9 cellular contexts compared by ENCODE assay signal in the genomic region with DNA sequence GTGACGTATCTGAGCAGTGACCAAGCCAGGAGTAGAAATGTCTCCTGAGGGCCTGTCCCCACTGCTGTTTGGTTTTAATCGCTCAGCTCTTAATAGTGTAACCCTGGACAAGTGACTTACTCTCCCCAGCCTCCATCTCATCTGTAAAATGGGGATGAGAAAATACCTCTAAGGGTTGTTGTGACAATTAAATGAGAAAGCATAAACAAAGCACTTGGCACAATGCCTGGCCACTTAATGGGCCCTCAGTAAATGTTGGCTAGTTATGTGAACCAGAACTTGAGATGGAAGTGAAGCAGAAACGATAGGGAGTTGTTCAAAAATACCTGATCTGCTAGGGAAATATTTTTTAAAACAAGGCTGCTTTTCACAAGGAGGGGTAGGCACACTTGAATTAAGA. TPM values are rescaled to one million over a fixed set of nuclear protein-coding genes. Genes with fewer than 3 reads are reported as not detected.
DNase-seq lines count a peak whose midpoint lies in the region; ATAC-seq and TF ChIP-seq lines count a peak whose summit lies in the region.
"Had no signal": no experiment of that assay in that cellular context is flagged by ENCODE, and none has a peak within 500 bp of the region (broad histone marks: within the 10 kb centered on the region; RNA-seq: fewer than 3 reads in every experiment).

No MANE protein-coding gene starts in this region.

- H3K9me3 ChIP-seq in psoas muscle = no peaks in the 10 kb centered on the region

- CTCF ChIA-PET in activated CD8-positive, alpha-beta T cell treated with anti-CD3 and anti-CD28 coated beads for 36 hours (lab: Charles Lee) = no interaction called here

- H3K4me3 Mint-ChIP-seq in activated CD8-positive, alpha-beta T cell treated with anti-CD3 and anti-CD28 coated beads for 36 hours = no peak overlapping the region
- H3K4me3 Mint-ChIP-seq in activated T-helper 1 cell treated with anti-CD3 and anti-CD28 coated beads, Interleukin-12 subunit alpha, Interleukin-12 subunit beta, Interleukin-2, Interleukin-4 antibody, amounts not matched to agents 30 ng/mL and 10 ng/mL and 1 ng/mL, durations not matched to agents 14 hours and 24 hours and 36 hours = no peak overlapping the region

- WGBS in psoas muscle, 3 donors = 19 to 33% (median 23%) methylated on average over 3 of the region's 3 CpGs

- no peaks in the 10 kb centered on the region for H3K36me3 Mint-ChIP-seq in activated CD8-positive, alpha-beta T cell treated with anti-CD3 and anti-CD28 coated beads for 36 hours (ENCODE audit: low read depth)
- H3K36me3 Mint-ChIP-seq in activated T-helper 1 cell treated with anti-CD3 and anti-CD28 coated beads, Interleukin-12 subunit alpha, Interleukin-12 subunit beta, Interleukin-2, Interleukin-4 antibody, amounts not matched to agents 30 ng/mL and 10 ng/mL and 1 ng/mL, durations not matched to agents 14 hours and 24 hours and 36 hours (ENCODE audit: low read depth) = no peaks in the 10 kb centered on the region

- intact Hi-C loops in psoas muscle (cut with DNase I) = no loop called here
- intact Hi-C loops in activated CD8-positive, alpha-beta T cell treated with anti-CD3 and anti-CD28 coated beads for 36 hours (cut with micrococcal nuclease) = no loop called here
- intact Hi-C loops in activated T-helper 1 cell treated with anti-CD3 and anti-CD28 coated beads, Interleukin-12 subunit alpha, Interleukin-12 subunit beta, Interleukin-2, Interleukin-4 antibody, amounts not matched to agents 30 ng/mL and 10 ng/mL and 1 ng/mL, durations not matched to agents 14 hours and 24 hours and 36 hours (cut with micrococcal nuclease) = no loop called here

- no peaks in the 10 kb centered on the region for H3K9me3 Mint-ChIP-seq in activated CD8-positive, alpha-beta T cell treated with anti-CD3 and anti-CD28 coated beads for 36 hours
- H3K9me3 Mint-ChIP-seq in activated T-helper 1 cell treated with anti-CD3 and anti-CD28 coated beads, Interleukin-12 subunit alpha, Interleukin-12 subunit beta, Interleukin-2, Interleukin-4 antibody, amounts not matched to agents 30 ng/mL and 10 ng/mL and 1 ng/mL, durations not matched to agents 14 hours and 24 hours and 36 hours = no peaks in the 10 kb centered on the region

- H3K27ac Mint-ChIP-seq in activated CD8-positive, alpha-beta T cell treated with anti-CD3 and anti-CD28 coated beads for 36 hours = no peak overlapping the region
- no peak overlapping the region for H3K27ac Mint-ChIP-seq in activated T-helper 1 cell treated with anti-CD3 and anti-CD28 coated beads, Interleukin-12 subunit alpha, Interleukin-12 subunit beta, Interleukin-2, Interleukin-4 antibody, amounts not matched to agents 30 ng/mL and 10 ng/mL and 1 ng/mL, durations not matched to agents 14 hours and 24 hours and 36 hours

- peaks cover 16% of the 10 kb centered on the region for H3K4me1 ChIP-seq in psoas muscle

- ATAC-seq in psoas muscle (no peak), HG03097 (IDR thresholded peaks at IDR 0.05; ENCODE audit: low FRiP score, unreplicated experiment) (no peak)
- ATAC-seq in activated CD8-positive, alpha-beta T cell treated with anti-CD3 and anti-CD28 coated beads for 36 hours = no peak

- TF ChIP-seq CTCF in psoas muscle (IDR thresholded peaks at IDR 0.05) (no peak), GM20000 (IDR thresholded peaks at IDR 0.05; ENCODE audit: extremely low read depth, missing control alignments) (no peak)
- no peak for TF ChIP-seq CTCF in activated CD8-positive, alpha-beta T cell treated with anti-CD3 and anti-CD28 coated beads for 36 hours (IDR thresholded peaks at IDR 0.05)

- H3K36me3 ChIP-seq in psoas muscle (ENCODE audit: insufficient read depth in 1 of 2, low read depth in 1 of 2) = no peaks in the 10 kb centered on the region

- H3K27me3 ChIP-seq in psoas muscle (ENCODE audit: insufficient read depth in 3 of 3, low read length in 2 of 3) = peaks cover 0 to 1% (median 0%) of the 10 kb centered on the region in 3 donors

- peak overlapping the region; percentile 64 for H3K27ac ChIP-seq in psoas muscle

- DNase-seq in Caki2 (ENCODE audit: low read depth) = peak; percentile 50
- peak; percentile 40 for DNase-seq in fibroblast of peridontal ligament (ENCODE audit: extremely low read depth)
- no peak for DNase-seq in psoas muscle
- no peak for DNase-seq in activated CD8-positive, alpha-beta T cell treated with anti-CD3 and anti-CD28 coated beads for 36 hours
- no peak for DNase-seq in activated T-helper 1 cell treated with anti-CD3 and anti-CD28 coated beads, Interleukin-12 subunit alpha, Interleukin-12 subunit beta, Interleukin-2, Interleukin-4 antibody, amounts not matched to agents 30 ng/mL and 10 ng/mL and 1 ng/mL, durations not matched to agents 14 hours and 24 hours and 36 hours (ENCODE audit: low spot score)
- no peak for DNase-seq in GM20000 (ENCODE audit: low spot score)
- DNase-seq: glutamatergic neuron had no signal

- POLR2A ChIA-PET in activated CD8-positive, alpha-beta T cell treated with anti-CD3 and anti-CD28 coated beads for 36 hours (lab: Charles Lee) = no interaction called here

- H3K4me1 Mint-ChIP-seq in activated CD8-positive, alpha-beta T cell treated with anti-CD3 and anti-CD28 coated beads for 36 hours (ENCODE audit: low read depth) = no peaks in the 10 kb centered on the region
- H3K4me1 Mint-ChIP-seq in activated T-helper 1 cell treated with anti-CD3 and anti-CD28 coated beads, Interleukin-12 subunit alpha, Interleukin-12 subunit beta, Interleukin-2, Interleukin-4 antibody, amounts not matched to agents 30 ng/mL and 10 ng/mL and 1 ng/mL, durations not matched to agents 14 hours and 24 hours and 36 hours (ENCODE audit: low read depth) = no peaks in the 10 kb centered on the region

- in situ Hi-C loops in Caki2 (cut with HindIII; ENCODE audit: low pct_unique_long_range_greater_than_20kb, low sequenced_read_pairs) = no loop called here

- peak overlapping the region; percentile 56 for H3K4me3 ChIP-seq in psoas muscle

- H3K27me3 Mint-ChIP-seq in activated CD8-positive, alpha-beta T cell treated with anti-CD3 and anti-CD28 coated beads for 36 hours = peaks cover 39% of the 10 kb centered on the region
- peaks cover 32% of the 10 kb centered on the region for H3K27me3 Mint-ChIP-seq in activated T-helper 1 cell treated with anti-CD3 and anti-CD28 coated beads, Interleukin-12 subunit alpha, Interleukin-12 subunit beta, Interleukin-2, Interleukin-4 antibody, amounts not matched to agents 30 ng/mL and 10 ng/mL and 1 ng/mL, durations not matched to agents 14 hours and 24 hours and 36 hours (ENCODE audit: insufficient read depth)

TF ChIP-seq in PFSK-1, 5 proteins besides CTCF, POLR2A, EP300 and RAD21:
- TF ChIP-seq POLR2AphosphoS5 (IDR thresholded peaks at IDR 0.05; ENCODE audit: low read depth, low read length) (0 out of 2 replicates have a peak, but pooled peaks have one; percentile 4), TAF1 (IDR thresholded peaks at IDR 0.05; ENCODE audit: borderline replicate concordance, insufficient read depth, low read length) (peak; percentile 3; the same call in 1 of the 2 replicates), FOXP2 (optimal IDR thresholded peaks at IDR 0.05; ENCODE audit: borderline replicate concordance, extremely low read depth, extremely low read length, insufficient read depth) (no peak)

RNA-seq across cellular contexts. Expression of gene HMGA2, which starts 58.2 kb away (rescaled TPM):
- 49.5 and 51.5 TPM in 2 replicates for total RNA-seq in Caki2 (2014; rRNA removed; shearing (Covaris generic); ENCODE audit: low replicate concordance)
- polyA plus RNA-seq in PFSK-1 (2012; ENCODE audit: insufficient read length, low read depth) = 332 TPM
- under 1 TPM in 2 of 4 donors, not detected in 2; 0.04 to 0.08 TPM for total RNA-seq in psoas muscle
- polyA plus RNA-seq in psoas muscle = 1 to 10 TPM in 1 of 3 donors, not detected in 2; 3.3 TPM
- not detected for total RNA-seq in activated CD8-positive, alpha-beta T cell treated with anti-CD3 and anti-CD28 coated beads for 36 hours
- total RNA-seq in activated T-helper 1 cell treated with anti-CD3 and anti-CD28 coated beads, Interleukin-12 subunit alpha, Interleukin-12 subunit beta, Interleukin-2, Interleukin-4 antibody, amounts not matched to agents 30 ng/mL and 10 ng/mL and 1 ng/mL, durations not matched to agents 14 hours and 24 hours and 36 hours = 0.03 TPM in 1 of 2 replicates, not detected in the other

Comparison
In these comparisons a context has a peak if more than half of its experiments do, and no peak if none do; other contexts are left out.
1. DNase-seq: peak in Caki2 (single experiment) and fibroblast of peridontal ligament (single experiment); none in psoas muscle (0 of 2), activated CD8-positive, alpha-beta T cell treated with anti-CD3 and anti-CD28 coated beads for 36 hours (single experiment), activated T-helper 1 cell treated with anti-CD3 and anti-CD28 coated beads, Interleukin-12 subunit alpha, Interleukin-12 subunit beta, Interleukin-2, Interleukin-4 antibody, amounts not matched to agents 30 ng/mL and 10 ng/mL and 1 ng/mL, durations not matched to agents 14 hours and 24 hours and 36 hours (single experiment) and GM20000 (single experiment).
2. RNA of gene HMGA2, which starts 58.2 kb away (total RNA-seq): 49.5 to 51.5 TPM in Caki2; not detected in activated CD8-positive, alpha-beta T cell treated with anti-CD3 and anti-CD28 coated beads for 36 hours, 0.04 to 0.08 TPM in psoas muscle and 0.03 TPM in activated T-helper 1 cell treated with anti-CD3 and anti-CD28 coated beads, Interleukin-12 subunit alpha, Interleukin-12 subunit beta, Interleukin-2, Interleukin-4 antibody, amounts not matched to agents 30 ng/mL and 10 ng/mL and 1 ng/mL, durations not matched to agents 14 hours and 24 hours and 36 hours; every median in the first group is over 10 times any median in the second.